1 cellular context compared by ENCODE assay signal in genomic region chr7:128887169-128888038, GRCh38.
TF ChIP-seq lines count a peak whose summit lies in the region.

No MANE protein-coding gene starts in this region.

TF ChIP-seq in GM12891, 5 proteins besides CTCF, POLR2A, EP300 and RAD21 (continued from another document):
- no peak for TF ChIP-seq PAX5 (IDR thresholded peaks at IDR 0.05; ENCODE audit: insufficient read depth, low read length, severe bottlenecking)
